ENCODE assay signal across 16 cellular contexts in the genomic region with DNA sequence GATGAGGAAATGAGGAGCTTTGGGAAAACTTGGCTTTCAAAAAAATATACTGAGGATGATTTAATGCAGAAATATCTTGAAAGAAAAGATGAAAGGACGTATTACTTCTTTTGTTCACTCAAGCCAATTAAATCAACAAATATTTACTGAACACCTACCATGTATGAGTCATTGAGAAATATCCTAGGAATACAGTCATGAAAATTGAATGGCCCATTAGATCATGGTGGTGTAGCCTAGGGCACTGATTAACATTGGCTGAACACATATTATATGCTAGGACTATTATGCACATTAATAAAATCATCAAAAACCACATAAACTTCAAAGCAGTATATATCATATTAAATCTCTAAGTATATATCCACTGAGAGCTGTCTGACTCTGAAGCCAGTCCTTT.
"Had no signal": no experiment of that assay in that cellular context is flagged by ENCODE, and none has a peak within 500 bp of the region (broad histone marks: within the 10 kb centered on the region; RNA-seq: fewer than 3 reads in every experiment).

No MANE protein-coding gene starts in this region.

- H3K4me3 ChIP-seq: coronary artery, gastrocnemius medialis, heart left ventricle, neural progenitor cell, sigmoid colon, spleen, upper lobe of left lung had no signal

- DNase-seq: activated CD4-positive, alpha-beta memory T cell treated with anti-CD3 and anti-CD28 coated beads, Interleukin-2, amount 10 ng/mL, durations not matched to agents 7 days and 5 days; activated CD4-positive, alpha-beta T cell treated with anti-CD3 and anti-CD28 coated beads for 4 hours; activated effector memory CD4-positive, alpha-beta T cell treated with anti-CD3 and anti-CD28 coated beads, Interleukin-2, amount 50 U/mL, for 16 hours; activated T-cell treated with anti-CD3 and anti-CD28 coated beads, Interleukin-2, amount 50 U/mL, for 48 hours; caudate nucleus; effector CD8-positive, alpha-beta T cell; gastrocnemius medialis; heart left ventricle; immature natural killer cell; sigmoid colon; spleen; stimulated activated naive CD8-positive, alpha-beta T cell treated with anti-CD3 and anti-CD28 coated beads, Interleukin-15, amount 100 ng/mL, for 72 hours; upper lobe of left lung had no signal

- ATAC-seq: gastrocnemius medialis; heart left ventricle; stimulated activated naive CD8-positive, alpha-beta T cell treated with anti-CD3 and anti-CD28 coated beads, Interleukin-15, amount 100 ng/mL, for 72 hours; WTC11 had no signal
